Comparison of ENCODE assay signal across 9 cellular contexts in genomic region chr14:101823081-101823480, GRCh38.
DNase-seq lines count a peak whose midpoint lies in the region; ATAC-seq and TF ChIP-seq lines count a peak whose summit lies in the region.
"Had no signal": no experiment of that assay in that cellular context is flagged by ENCODE, and none has a peak within 500 bp of the region (broad histone marks: within the 10 kb centered on the region; RNA-seq: fewer than 3 reads in every experiment).

No MANE protein-coding gene starts in this region.

- H3K27me3 ChIP-seq in BLaER1, result no peaks in the 10 kb centered on the region

- H3K4me2 ChIP-seq in BLaER1, result peak overlapping the region; percentile 96
- H3K4me2 ChIP-seq: smooth muscle cell had no signal

- peaks cover 7% of the 10 kb centered on the region for H3K36me3 Mint-ChIP-seq in natural killer cell

- peak overlapping the region; percentile 97 to 99 for H3K27ac Mint-ChIP-seq in natural killer cell

- peak overlapping the region; percentile 91 for H3K27ac ChIP-seq in BLaER1

- peaks cover 97% of the 10 kb centered on the region for H3K4me1 ChIP-seq in BLaER1

- no peak for TF ChIP-seq CTCF in LNCaP clone FGC (IDR thresholded peaks at IDR 0.05; ENCODE audit: control insufficient read depth, extremely low read depth, insufficient read depth)
- TF ChIP-seq CTCF in natural killer cell (IDR thresholded peaks at IDR 0.05), result no peak

- H3K4me3 ChIP-seq in BLaER1 (peak overlapping the region; percentile 73), LNCaP clone FGC (ENCODE audit: low read depth, low read length) (0 out of 2 replicates have a peak overlapping the region, but pooled peaks have one; percentile 7)
- H3K4me3 ChIP-seq: smooth muscle cell had no signal

- H3K36me3 ChIP-seq in BLaER1, result peaks cover 63% of the 10 kb centered on the region

- H4K20me1 ChIP-seq in BLaER1, result peaks cover 49% of the 10 kb centered on the region; the same call in 1 of the 2 replicates

- H3K9me3 Mint-ChIP-seq in natural killer cell, result no peaks in the 10 kb centered on the region

- intact Hi-C loops in natural killer cell (cut with micrococcal nuclease), result loop anchor here (1.0 to 10.0 kb wide), 3 partner anchors 14 to 1756 kb away; partner anchors contain the start of genes EVL and HSP90AA1

- peak overlapping the region; percentile 90 for H3K9ac ChIP-seq in BLaER1

- ATAC-seq in natural killer cell, result peak in 1 of 3 donors; percentile 28
- ATAC-seq in GM21515 (IDR thresholded peaks at IDR 0.05; ENCODE audit: unreplicated experiment), result no peak
- ATAC-seq in GM19455 (IDR thresholded peaks at IDR 0.05; ENCODE audit: unreplicated experiment), result no peak

- peaks cover 85 to 86% of the 10 kb centered on the region in 2 donors for H3K4me1 Mint-ChIP-seq in natural killer cell

- DNase-seq in LNCaP clone FGC (ENCODE audit: low read depth), result no peak
- DNase-seq in central memory CD4-positive, alpha-beta T cell, result peak; percentile 69
- no peak for DNase-seq in natural killer cell
- no peak for DNase-seq in NCI-H1105 (lab: John Stamatoyannopoulos, UW)
- DNase-seq in NCI-H345 treated with DMSO at 0.1 percent for 48 hours (lab: John Stamatoyannopoulos, UW; ENCODE audit: unreplicated experiment), result no peak

- no peaks in the 10 kb centered on the region for H3K27me3 Mint-ChIP-seq in natural killer cell (ENCODE audit: low read depth in 2 of 2)

- no peaks in the 10 kb centered on the region for H3K9me3 ChIP-seq in BLaER1

- H3K4me3 Mint-ChIP-seq in natural killer cell, result peak overlapping the region; percentile 81
